20 cellular contexts compared by ENCODE assay signal in the genomic region with DNA sequence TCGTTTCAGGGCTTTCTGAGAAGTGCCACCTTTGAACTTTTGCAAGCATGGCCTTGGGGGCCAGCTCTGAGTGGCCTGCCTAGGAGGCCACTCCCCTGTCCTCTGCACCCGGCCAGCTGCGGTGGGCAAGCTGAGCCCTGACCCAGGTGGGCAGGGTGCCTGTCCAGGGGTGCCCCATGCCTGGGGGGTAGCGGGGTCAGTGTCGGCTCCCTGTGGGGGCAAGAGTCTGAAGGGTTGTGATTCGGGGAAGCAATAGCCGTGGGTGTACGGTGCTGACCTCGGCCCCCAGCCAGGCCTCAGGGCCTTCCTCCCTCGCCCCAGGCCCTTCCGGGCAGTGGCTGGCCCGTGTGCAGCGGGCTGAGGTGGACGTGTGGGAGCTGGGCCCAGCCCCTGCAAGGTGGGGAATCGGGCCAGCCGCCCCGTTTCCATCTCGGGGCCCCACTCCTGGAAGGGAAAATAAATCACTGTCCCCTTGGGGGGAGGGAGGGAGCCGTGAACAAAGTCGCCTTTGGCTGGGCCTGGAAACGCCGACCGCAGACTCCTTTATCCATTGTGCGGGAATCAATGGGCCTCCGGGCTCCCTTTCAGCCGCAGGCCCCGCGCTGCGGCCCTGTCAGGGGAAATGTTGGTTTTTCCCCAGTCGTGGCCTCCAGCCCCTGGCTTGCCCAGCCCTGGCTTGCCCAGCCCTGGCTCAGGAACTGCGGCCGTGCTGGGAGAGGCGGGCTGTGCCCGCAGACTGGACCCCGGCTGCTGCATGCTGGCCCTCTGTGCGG. TPM values are rescaled to one million over a fixed set of nuclear protein-coding genes. Genes with fewer than 3 reads are reported as not detected.
DNase-seq lines count a peak whose midpoint lies in the region; ATAC-seq and TF ChIP-seq lines count a peak whose summit lies in the region.
"Had no signal": no experiment of that assay in that cellular context is flagged by ENCODE, and none has a peak within 500 bp of the region (broad histone marks: within the 10 kb centered on the region; RNA-seq: fewer than 3 reads in every experiment).

No MANE protein-coding gene starts in this region.

- in situ Hi-C loops in SK-MEL-5 (cut with HindIII; ENCODE audit: low pct_unique_long_range_greater_than_20kb, low sequenced_read_pairs), result no loop called here

- H3K36me3 Mint-ChIP-seq in dendritic cell treated with granulocyte-macrophage colony-stimulating factor and Interleukin-4, amounts not matched to agents 40 ng/mL and 50 ng/mL, for 4 days (ENCODE audit: low read depth), result peaks cover 5% of the 10 kb centered on the region
- H3K36me3 Mint-ChIP-seq in nephron (ENCODE audit: low read depth), result peaks cover 5% of the 10 kb centered on the region
- H3K36me3 Mint-ChIP-seq in activated CD4-positive, alpha-beta T cell treated with anti-CD3 and anti-CD28 coated beads, Interleukin-2, amount 10 ng/mL, durations not matched to agents 24 days and 14 days (ENCODE audit: low read depth), result peaks cover 6% of the 10 kb centered on the region

- TF ChIP-seq CTCF in nephron (IDR thresholded peaks at IDR 0.05; ENCODE audit: unreplicated experiment in 3 of 3), result no peak

- H3K27me3 Mint-ChIP-seq in dendritic cell treated with granulocyte-macrophage colony-stimulating factor and Interleukin-4, amounts not matched to agents 40 ng/mL and 50 ng/mL, for 4 days, result peaks cover 5% of the 10 kb centered on the region
- H3K27me3 Mint-ChIP-seq in nephron (ENCODE audit: low read depth), result peaks cover 6% of the 10 kb centered on the region
- H3K27me3 Mint-ChIP-seq in activated CD4-positive, alpha-beta T cell treated with anti-CD3 and anti-CD28 coated beads, Interleukin-2, amount 10 ng/mL, durations not matched to agents 24 days and 14 days, result no peaks in the 10 kb centered on the region
- H3K27me3 Mint-ChIP-seq: naive thymus-derived CD4-positive, alpha-beta T cell; stimulated activated naive CD8-positive, alpha-beta T cell treated with anti-CD3 and anti-CD28 coated beads, Interleukin-15, amount 100 ng/mL, for 72 hours; T-helper 17 cell had no signal

- H3K27ac Mint-ChIP-seq in dendritic cell treated with granulocyte-macrophage colony-stimulating factor and Interleukin-4, amounts not matched to agents 40 ng/mL and 50 ng/mL, for 4 days, result peak overlapping the region; percentile 65
- peak overlapping the region; percentile 60 to 90 (median 79) for H3K27ac Mint-ChIP-seq in nephron
- no peak overlapping the region for H3K27ac Mint-ChIP-seq in activated CD4-positive, alpha-beta T cell treated with anti-CD3 and anti-CD28 coated beads, Interleukin-2, amount 10 ng/mL, durations not matched to agents 24 days and 14 days
- H3K27ac Mint-ChIP-seq: CD8-positive, alpha-beta T cell; stimulated activated naive CD8-positive, alpha-beta T cell treated with anti-CD3 and anti-CD28 coated beads, Interleukin-15, amount 100 ng/mL, for 72 hours; T-helper 17 cell had no signal

- peaks cover 23% of the 10 kb centered on the region for H3K4me1 Mint-ChIP-seq in dendritic cell treated with granulocyte-macrophage colony-stimulating factor and Interleukin-4, amounts not matched to agents 40 ng/mL and 50 ng/mL, for 4 days (ENCODE audit: low read depth)
- H3K4me1 Mint-ChIP-seq in nephron, result peaks cover 28% of the 10 kb centered on the region
- H3K4me1 Mint-ChIP-seq in activated CD4-positive, alpha-beta T cell treated with anti-CD3 and anti-CD28 coated beads, Interleukin-2, amount 10 ng/mL, durations not matched to agents 24 days and 14 days, result peaks cover 10% of the 10 kb centered on the region

- peak overlapping the region; percentile 23 for H3K4me3 Mint-ChIP-seq in dendritic cell treated with granulocyte-macrophage colony-stimulating factor and Interleukin-4, amounts not matched to agents 40 ng/mL and 50 ng/mL, for 4 days
- peak overlapping the region; percentile 77 to 84 (median 84) for H3K4me3 Mint-ChIP-seq in nephron
- H3K4me3 Mint-ChIP-seq in activated CD4-positive, alpha-beta T cell treated with anti-CD3 and anti-CD28 coated beads, Interleukin-2, amount 10 ng/mL, durations not matched to agents 24 days and 14 days, result no peak overlapping the region
- H3K4me3 Mint-ChIP-seq: T-helper 17 cell had no signal

- intact Hi-C loops in dendritic cell treated with granulocyte-macrophage colony-stimulating factor and Interleukin-4, amounts not matched to agents 40 ng/mL and 50 ng/mL, for 4 days (cut with micrococcal nuclease), result loop anchor here (10.0 kb wide), 1 partner anchor 230 kb away; the partner anchor contains the start of gene CTBP1
- intact Hi-C loops in activated CD4-positive, alpha-beta T cell treated with anti-CD3 and anti-CD28 coated beads, Interleukin-2, amount 10 ng/mL, durations not matched to agents 24 days and 14 days (cut with micrococcal nuclease), result loop anchor here (5.0 kb wide), 2 partner anchors 188 to 333 kb away; partner anchors contain the start of gene UVSSA

- DNase-seq in Ammon's horn (ENCODE audit: low spot score) (peak; percentile 85), SK-MEL-5 (ENCODE audit: low read depth, low spot score) (peak; percentile 78), HCEC 1CT (no peak), COLO668 (lab: John Stamatoyannopoulos, UW; ENCODE audit: unreplicated experiment) (no peak)
- DNase-seq in activated CD4-positive, alpha-beta T cell treated with anti-CD3 and anti-CD28 coated beads, Interleukin-2, amount 10 ng/mL, durations not matched to agents 24 days and 14 days, result no peak
- DNase-seq: CD8-positive, alpha-beta T cell; EL; gastrocnemius medialis; naive thymus-derived CD4-positive, alpha-beta T cell; NCI-H187; NCI-H446 treated with DMSO at 0.1 percent for 48 hours; SHP77; stimulated activated CD4-positive, alpha-beta T cell treated with anti-CD3 and anti-CD28 coated beads, Interleukin-15, amount 100 ng/mL, for 24 hours; stimulated activated naive CD8-positive, alpha-beta T cell treated with anti-CD3 and anti-CD28 coated beads, Interleukin-15, amount 100 ng/mL, for 72 hours; T-helper 17 cell had no signal

- no peaks in the 10 kb centered on the region for H3K9me3 Mint-ChIP-seq in dendritic cell treated with granulocyte-macrophage colony-stimulating factor and Interleukin-4, amounts not matched to agents 40 ng/mL and 50 ng/mL, for 4 days
- no peaks in the 10 kb centered on the region for H3K9me3 Mint-ChIP-seq in nephron
- no peaks in the 10 kb centered on the region for H3K9me3 Mint-ChIP-seq in activated CD4-positive, alpha-beta T cell treated with anti-CD3 and anti-CD28 coated beads, Interleukin-2, amount 10 ng/mL, durations not matched to agents 24 days and 14 days
- H3K9me3 Mint-ChIP-seq: CD8-positive, alpha-beta T cell; stimulated activated naive CD8-positive, alpha-beta T cell treated with anti-CD3 and anti-CD28 coated beads, Interleukin-15, amount 100 ng/mL, for 72 hours had no signal

- ATAC-seq in HG03139 (IDR thresholded peaks at IDR 0.05; ENCODE audit: unreplicated experiment), result no peak
- ATAC-seq: A549; CD8-positive, alpha-beta T cell; gastrocnemius medialis; naive thymus-derived CD4-positive, alpha-beta T cell; stimulated activated naive CD8-positive, alpha-beta T cell treated with anti-CD3 and anti-CD28 coated beads, Interleukin-15, amount 100 ng/mL, for 72 hours; T-helper 17 cell had no signal

RNA-seq across cellular contexts. Expression of gene FGFRL1, which starts 3.2 kb away (rescaled TPM):
- 4.8 and 6.6 TPM in 2 replicates for total RNA-seq in SK-MEL-5 (2014; rRNA removed; shearing (Covaris generic))
- 24.0 and 35.6 TPM in 2 replicates for polyA plus RNA-seq in SK-MEL-5 (2015; cell fraction: cytosol; rRNA removed)
- polyA plus RNA-seq in SK-MEL-5 (2015; cell fraction: nucleus; rRNA removed), result 4.7 and 7.0 TPM in 2 replicates
- total RNA-seq in activated CD4-positive, alpha-beta T cell treated with anti-CD3 and anti-CD28 coated beads, Interleukin-2, amount 10 ng/mL, durations not matched to agents 24 days and 14 days, result 18.2 and 18.9 TPM in 2 replicates

RNA-seq across cellular contexts. Expression of gene SLC26A1, which starts 21.4 kb away (rescaled TPM):
- 0.37 TPM in 1 of 2 replicates, not detected in the other for total RNA-seq in SK-MEL-5 (2014; rRNA removed; shearing (Covaris generic))
- polyA plus RNA-seq in SK-MEL-5 (2015; cell fraction: cytosol; rRNA removed), result 0.11 TPM in 1 of 2 replicates, not detected in the other
- 0.99 and 1.4 TPM in 2 replicates for polyA plus RNA-seq in SK-MEL-5 (2015; cell fraction: nucleus; rRNA removed)
- 0.26 TPM in 1 of 2 replicates, not detected in the other for total RNA-seq in activated CD4-positive, alpha-beta T cell treated with anti-CD3 and anti-CD28 coated beads, Interleukin-2, amount 10 ng/mL, durations not matched to agents 24 days and 14 days
- total RNA-seq: endothelial cell of umbilical vein had no signal

RNA-seq across cellular contexts. Expression of gene IDUA, which starts 27.7 kb away (rescaled TPM):
- total RNA-seq in SK-MEL-5 (2014; rRNA removed; shearing (Covaris generic)), result 3.8 and 6.1 TPM in 2 replicates
- polyA plus RNA-seq in SK-MEL-5 (2015; cell fraction: cytosol; rRNA removed), result 12.5 and 14.7 TPM in 2 replicates
- polyA plus RNA-seq in SK-MEL-5 (2015; cell fraction: nucleus; rRNA removed), result 165 and 181 TPM in 2 replicates
- 30.4 and 31.2 TPM in 2 replicates for total RNA-seq in activated CD4-positive, alpha-beta T cell treated with anti-CD3 and anti-CD28 coated beads, Interleukin-2, amount 10 ng/mL, durations not matched to agents 24 days and 14 days

RNA-seq across cellular contexts. Expression of gene DGKQ, which starts 41.2 kb away (rescaled TPM):
- 12.6 and 12.9 TPM in 2 replicates for total RNA-seq in SK-MEL-5 (2014; rRNA removed; shearing (Covaris generic))
- 16.3 and 19.8 TPM in 2 replicates for polyA plus RNA-seq in SK-MEL-5 (2015; cell fraction: cytosol; rRNA removed)
- polyA plus RNA-seq in SK-MEL-5 (2015; cell fraction: nucleus; rRNA removed), result 61.5 and 72.3 TPM in 2 replicates
- total RNA-seq in activated CD4-positive, alpha-beta T cell treated with anti-CD3 and anti-CD28 coated beads, Interleukin-2, amount 10 ng/mL, durations not matched to agents 24 days and 14 days, result 15.2 and 16.6 TPM in 2 replicates

Comparison
In these comparisons a context has a peak if more than half of its experiments do, and no peak if none do; other contexts are left out.
1. DNase-seq: peak in Ammon's horn (single experiment) and SK-MEL-5 (single experiment); none in HCEC 1CT (single experiment), COLO668 (single experiment) and activated CD4-positive, alpha-beta T cell treated with anti-CD3 and anti-CD28 coated beads, Interleukin-2, amount 10 ng/mL, durations not matched to agents 24 days and 14 days (single experiment).